In the genomic region with DNA sequence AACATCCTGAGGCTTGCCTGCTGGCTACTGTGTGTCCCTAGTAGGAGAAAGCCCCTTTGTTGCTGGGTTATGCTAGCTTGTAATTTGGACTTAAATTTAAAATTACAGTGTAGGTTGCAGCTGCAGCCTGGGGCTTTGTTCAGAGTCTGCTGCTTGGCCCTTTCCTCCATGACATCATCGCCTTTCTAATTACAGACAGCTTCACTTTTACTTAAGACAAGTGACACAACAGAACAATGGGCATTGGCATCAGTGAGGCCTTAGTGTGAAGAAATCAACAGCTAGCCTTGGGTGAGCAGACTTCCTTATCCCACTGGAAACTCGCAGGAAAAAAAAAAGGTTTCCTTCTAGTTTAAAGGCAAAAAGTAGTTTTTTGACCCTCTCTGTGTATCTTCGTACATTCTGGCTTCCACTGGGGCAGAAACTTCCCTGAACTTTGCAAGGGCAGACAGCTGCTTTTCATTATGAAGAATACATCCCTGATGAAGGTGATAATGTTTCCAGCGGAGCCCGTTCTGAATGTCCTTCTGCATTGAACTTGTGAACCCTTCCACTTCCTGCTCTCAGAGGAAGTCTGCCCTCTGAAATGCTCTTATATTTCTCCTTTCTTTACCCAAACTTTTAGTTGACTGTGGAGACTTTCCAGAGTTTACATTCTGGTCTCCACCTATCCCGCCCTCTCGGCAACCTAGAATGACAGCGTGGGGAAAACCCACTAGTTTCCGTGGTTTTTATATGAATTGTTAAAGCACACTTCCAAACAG, we compare ENCODE assay signal across 8 cellular contexts.
DNase-seq lines count a peak whose midpoint lies in the region; ATAC-seq and TF ChIP-seq lines count a peak whose summit lies in the region.

No MANE protein-coding gene starts in this region.

- H3K4me1 Mint-ChIP-seq in endothelial cell (ENCODE audit: unreplicated experiment) = peaks cover 23% of the 10 kb centered on the region

- no peaks in the 10 kb centered on the region for H3K79me2 ChIP-seq in parathyroid adenoma

- H3K27ac Mint-ChIP-seq in endothelial cell (ENCODE audit: unreplicated experiment) = peak overlapping the region; percentile 42

- H3K27me3 ChIP-seq in parathyroid adenoma (ENCODE audit: control insufficient read depth, insufficient read depth, low read length) = no peaks in the 10 kb centered on the region

- H3K9me3 Mint-ChIP-seq in endothelial cell (ENCODE audit: unreplicated experiment) = no peaks in the 10 kb centered on the region

- H3K36me3 Mint-ChIP-seq in endothelial cell (ENCODE audit: low read depth, unreplicated experiment) = no peaks in the 10 kb centered on the region

- H3K27me3 Mint-ChIP-seq in endothelial cell (ENCODE audit: unreplicated experiment) = peaks cover 2% of the 10 kb centered on the region

- TF ChIP-seq CTCF in endothelial cell (IDR thresholded peaks at IDR 0.05; ENCODE audit: unreplicated experiment) = no peak
- no peak for TF ChIP-seq CTCF in parathyroid adenoma (IDR thresholded peaks at IDR 0.05)

- H3K4me3 Mint-ChIP-seq in endothelial cell (ENCODE audit: unreplicated experiment) = no peak overlapping the region

- peak overlapping the region; percentile 49 for H3K27ac ChIP-seq in parathyroid adenoma

- ATAC-seq in GM21360 (IDR thresholded peaks at IDR 0.05; ENCODE audit: unreplicated experiment) = no peak
- ATAC-seq in HG03378 (IDR thresholded peaks at IDR 0.05; ENCODE audit: unreplicated experiment) = no peak
- no peak for ATAC-seq in HG03342 (IDR thresholded peaks at IDR 0.05; ENCODE audit: unreplicated experiment)

- H3K36me3 ChIP-seq in parathyroid adenoma (ENCODE audit: control insufficient read depth, insufficient read depth, low read length) = no peaks in the 10 kb centered on the region

- no peaks in the 10 kb centered on the region for H3K9me3 ChIP-seq in parathyroid adenoma (ENCODE audit: control insufficient read depth, low read length)

- no peak overlapping the region for H2AFZ ChIP-seq in parathyroid adenoma

- DNase-seq in GM04504 (ENCODE audit: low read depth) (peak; percentile 23), endothelial cell (ENCODE audit: low spot score) (no peak), NCI-H345 (lab: John Stamatoyannopoulos, UW) (no peak)

- no peaks in the 10 kb centered on the region for H3K4me1 ChIP-seq in parathyroid adenoma

- H3K4me2 ChIP-seq in parathyroid adenoma (ENCODE audit: low read length) = no peak overlapping the region

- H3K9ac ChIP-seq in parathyroid adenoma = no peak overlapping the region

- no peak overlapping the region for H3K4me3 ChIP-seq in parathyroid adenoma (ENCODE audit: low read depth, low read length)

TF ChIP-seq in PFSK-1, 5 proteins besides CTCF, POLR2A, EP300 and RAD21:
- 0 out of 2 replicates have a peak, but pooled peaks have one; percentile 39 for TF ChIP-seq POLR2AphosphoS5 (IDR thresholded peaks at IDR 0.05; ENCODE audit: low read depth, low read length)
- TF ChIP-seq TAF1 (IDR thresholded peaks at IDR 0.05; ENCODE audit: borderline replicate concordance, insufficient read depth, low read length) = no peak
